18 cellular contexts compared by ENCODE assay signal in genomic region chr1:194039578-194039977, GRCh38.
DNase-seq lines count a peak whose midpoint lies in the region; ATAC-seq, FAIRE-seq and TF ChIP-seq lines count a peak whose summit lies in the region.
"Had no signal": no experiment of that assay in that cellular context is flagged by ENCODE, and none has a peak within 500 bp of the region (broad histone marks: within the 10 kb centered on the region; RNA-seq: fewer than 3 reads in every experiment).

No MANE protein-coding gene starts in this region.

- no peaks in the 10 kb centered on the region for H3K36me3 Mint-ChIP-seq in activated T-cell treated with anti-CD3 and anti-CD28 coated beads, Interleukin-2, amount 50 U/mL, for 4 hours (ENCODE audit: insufficient read depth)
- H3K36me3 Mint-ChIP-seq in activated T-cell treated with anti-CD3 and anti-CD28 coated beads, Interleukin-2, amount 50 U/mL, for 24 hours (ENCODE audit: low read depth): no peaks in the 10 kb centered on the region
- H3K36me3 Mint-ChIP-seq in CD4-positive, alpha-beta memory T cell: peaks cover 1 to 5% of the 10 kb centered on the region in 2 donors
- no peaks in the 10 kb centered on the region for H3K36me3 Mint-ChIP-seq in T-cell

- H3K9me3 Mint-ChIP-seq in activated T-cell treated with anti-CD3 and anti-CD28 coated beads, Interleukin-2, amount 50 U/mL, for 4 hours: peaks cover 6% of the 10 kb centered on the region
- peaks cover 3% of the 10 kb centered on the region for H3K9me3 Mint-ChIP-seq in activated T-cell treated with anti-CD3 and anti-CD28 coated beads, Interleukin-2, amount 50 U/mL, for 24 hours
- peaks cover 0 to 11% (median 5%) of the 10 kb centered on the region in 8 donors for H3K9me3 Mint-ChIP-seq in CD4-positive, alpha-beta memory T cell
- H3K9me3 Mint-ChIP-seq in T-cell: no peaks in the 10 kb centered on the region

- H3K4me3 Mint-ChIP-seq in activated T-cell treated with anti-CD3 and anti-CD28 coated beads, Interleukin-2, amount 50 U/mL, for 4 hours: peak overlapping the region; percentile 17
- H3K4me3 Mint-ChIP-seq in activated T-cell treated with anti-CD3 and anti-CD28 coated beads, Interleukin-2, amount 50 U/mL, for 24 hours: no peak overlapping the region
- peak overlapping the region in 6 of 8 donors; percentile 46 to 70 (median 60) for H3K4me3 Mint-ChIP-seq in CD4-positive, alpha-beta memory T cell
- H3K4me3 Mint-ChIP-seq in T-cell: peak overlapping the region; percentile 21 to 59 (median 37)
- H3K4me3 Mint-ChIP-seq: HFFc6 had no signal

- no peaks in the 10 kb centered on the region for H3K9me1 ChIP-seq in keratinocyte (ENCODE audit: control insufficient read depth, extremely low read depth, insufficient read depth, low read length)

- DNase-seq in activated T-cell treated with anti-CD3 and anti-CD28 coated beads, Interleukin-2, amount 50 U/mL, for 4 hours: no peak
- no peak for DNase-seq in activated T-cell treated with anti-CD3 and anti-CD28 coated beads, Interleukin-2, amount 50 U/mL, for 24 hours
- DNase-seq in CD4-positive, alpha-beta memory T cell: peak in 2 of 5 donors; percentile 13 to 21
- DNase-seq in T-cell (no peak), keratinocyte (ENCODE audit: low read depth, low spot score) (no peak), NCI-H748 (lab: John Stamatoyannopoulos, UW; ENCODE audit: unreplicated experiment) (no peak), medulla oblongata (ENCODE audit: extremely low spot score) (no peak)
- DNase-seq in activated CD4-positive, alpha-beta T cell treated with anti-CD3 and anti-CD28 coated beads for 1 hour: no peak
- DNase-seq: 8988T, ACHN, Caco-2, DMS53, GF-D8, HCEC 1CT, HFFc6 had no signal

- no peak for TF ChIP-seq CTCF in keratinocyte (optimal IDR thresholded peaks at IDR 0.05 in 1 of 3, IDR thresholded peaks at IDR 0.05 in 1 of 3, conservative IDR thresholded peaks at IDR 0.05 in 1 of 3; ENCODE audit: extremely low read depth in 1 of 3, insufficient read depth in 2 of 3, low read length in 3 of 3)

- H3K9me3 ChIP-seq in CD4-positive, alpha-beta memory T cell (ENCODE audit: control insufficient read depth in 1 of 2, low read length in 2 of 2): no peaks in the 10 kb centered on the region
- no peaks in the 10 kb centered on the region for H3K9me3 ChIP-seq in keratinocyte (ENCODE audit: control insufficient read depth, low read depth, low read length)
- H3K9me3 ChIP-seq: Caco-2 had no signal

- H3K27ac ChIP-seq in CD4-positive, alpha-beta memory T cell (ENCODE audit: low read depth, low read length): no peak overlapping the region
- no peak overlapping the region for H3K27ac ChIP-seq in keratinocyte (ENCODE audit: control insufficient read depth, insufficient read depth, low read length)
- H3K27ac ChIP-seq: BLaER1 treated with 17β-estradiol and CSF1 and Interleukin-3, amounts not matched to agents 10 nM and 100 nM had no signal

- H3K27ac Mint-ChIP-seq in activated T-cell treated with anti-CD3 and anti-CD28 coated beads, Interleukin-2, amount 50 U/mL, for 24 hours: no peak overlapping the region
- peak overlapping the region in 2 of 7 donors; percentile 12 to 46 for H3K27ac Mint-ChIP-seq in CD4-positive, alpha-beta memory T cell
- H3K27ac Mint-ChIP-seq in T-cell: peak overlapping the region; percentile 18 to 76
- H3K27ac Mint-ChIP-seq: CD8-positive, alpha-beta memory T cell; HFFc6 had no signal

- peaks cover 14% of the 10 kb centered on the region for H3K4me1 Mint-ChIP-seq in activated T-cell treated with anti-CD3 and anti-CD28 coated beads, Interleukin-2, amount 50 U/mL, for 4 hours (ENCODE audit: low read depth)
- peaks cover 20% of the 10 kb centered on the region for H3K4me1 Mint-ChIP-seq in activated T-cell treated with anti-CD3 and anti-CD28 coated beads, Interleukin-2, amount 50 U/mL, for 24 hours (ENCODE audit: low read depth)
- H3K4me1 Mint-ChIP-seq in CD4-positive, alpha-beta memory T cell: peaks cover 10 to 13% (median 11%) of the 10 kb centered on the region in 4 donors
- H3K4me1 Mint-ChIP-seq in T-cell: peaks cover 22 to 24% (median 23%) of the 10 kb centered on the region in 3 donors

- no peak for ATAC-seq in activated T-cell treated with anti-CD3 and anti-CD28 coated beads, Interleukin-2, amount 50 U/mL, for 4 hours
- ATAC-seq in T-cell (replicated peaks in 1 of 4): peak; percentile 58 to 85 (median 67)

- H3K79me2 ChIP-seq in keratinocyte (ENCODE audit: control insufficient read depth, insufficient read depth, low read length): no peaks in the 10 kb centered on the region

- dilution Hi-C loops in keratinocyte (cut with MboI; ENCODE audit: extremely low pct_ligation_motif_present, low sequenced_read_pairs): no loop called here

- H3K4me3 ChIP-seq in CD4-positive, alpha-beta memory T cell (ENCODE audit: low read length in 2 of 2): no peak overlapping the region
- H3K4me3 ChIP-seq in keratinocyte (ENCODE audit: control insufficient read depth in 2 of 3, extremely low read depth in 1 of 3, insufficient read depth in 2 of 3, low read depth in 1 of 3, low read length in 3 of 3): no peak overlapping the region
- H3K4me3 ChIP-seq: BLaER1 treated with 17β-estradiol and CSF1 and Interleukin-3, amounts not matched to agents 10 nM and 100 nM had no signal

- no peaks in the 10 kb centered on the region for H3K27me3 ChIP-seq in CD4-positive, alpha-beta memory T cell (ENCODE audit: insufficient read depth, low read length)
- no peaks in the 10 kb centered on the region for H3K27me3 ChIP-seq in keratinocyte (ENCODE audit: control insufficient read depth, extremely low read depth, insufficient read depth, low read length)
- H3K27me3 ChIP-seq: BLaER1 treated with 17β-estradiol and CSF1 and Interleukin-3, amounts not matched to agents 10 nM and 100 nM had no signal

- no peaks in the 10 kb centered on the region for H4K20me1 ChIP-seq in keratinocyte (ENCODE audit: control insufficient read depth, extremely low read depth, insufficient read depth, low read length)
- H4K20me1 ChIP-seq: BLaER1 treated with 17β-estradiol and CSF1 and Interleukin-3, amounts not matched to agents 10 nM and 100 nM had no signal

- H3K27me3 Mint-ChIP-seq in activated T-cell treated with anti-CD3 and anti-CD28 coated beads, Interleukin-2, amount 50 U/mL, for 4 hours (ENCODE audit: low read depth): no peaks in the 10 kb centered on the region
- H3K27me3 Mint-ChIP-seq in activated T-cell treated with anti-CD3 and anti-CD28 coated beads, Interleukin-2, amount 50 U/mL, for 24 hours: no peaks in the 10 kb centered on the region
- H3K27me3 Mint-ChIP-seq in CD4-positive, alpha-beta memory T cell: no peaks in the 10 kb centered on the region
- no peaks in the 10 kb centered on the region for H3K27me3 Mint-ChIP-seq in T-cell
- H3K27me3 Mint-ChIP-seq: CD8-positive, alpha-beta memory T cell had no signal

- peaks cover 18% of the 10 kb centered on the region for H3K4me1 ChIP-seq in CD4-positive, alpha-beta memory T cell (ENCODE audit: insufficient read depth, low read length)
- peaks cover 10% of the 10 kb centered on the region for H3K4me1 ChIP-seq in keratinocyte (ENCODE audit: control insufficient read depth, extremely low read depth, insufficient read depth, low read length)
- H3K4me1 ChIP-seq: BLaER1 treated with 17β-estradiol and CSF1 and Interleukin-3, amounts not matched to agents 10 nM and 100 nM; Caco-2 had no signal

- CTCF ChIA-PET in CD4-positive, alpha-beta memory T cell (lab: Charles Lee; ENCODE audit: partially characterized antibody): no interaction called here
- CTCF ChIA-PET in T-cell (lab: Charles Lee): interaction anchor here in 1 of 2 donors (0.8 kb wide), 1 partner anchor 16 kb away, joined by 4 read pairs; no protein-coding TSS in a partner anchor

- peak overlapping the region; percentile 65 for H2AFZ ChIP-seq in keratinocyte (ENCODE audit: control insufficient read depth, low read length)

- POLR2A ChIA-PET in CD4-positive, alpha-beta memory T cell (lab: Charles Lee; ENCODE audit: partially characterized antibody): no interaction called here
- POLR2A ChIA-PET in T-cell (lab: Charles Lee): no interaction called here

- H3K4me2 ChIP-seq in keratinocyte (ENCODE audit: control insufficient read depth, extremely low read depth, insufficient read depth, low read depth, low read length): peak overlapping the region; percentile 39
- H3K4me2 ChIP-seq: BLaER1 treated with 17β-estradiol and CSF1 and Interleukin-3, amounts not matched to agents 10 nM and 100 nM had no signal

- H3K9ac ChIP-seq in keratinocyte (ENCODE audit: control insufficient read depth, extremely low read depth, insufficient read depth, low read length): no peak overlapping the region
- H3K9ac ChIP-seq: BLaER1 treated with 17β-estradiol and CSF1 and Interleukin-3, amounts not matched to agents 10 nM and 100 nM had no signal

- intact Hi-C loops in CD4-positive, alpha-beta memory T cell (cut with micrococcal nuclease): no loop called here

- no peak for FAIRE-seq in keratinocyte (lab: Jason Lieb, UNC)
- FAIRE-seq: GM19239 had no signal

- H3K36me3 ChIP-seq in CD4-positive, alpha-beta memory T cell (ENCODE audit: insufficient read depth, low read length): no peaks in the 10 kb centered on the region
- H3K36me3 ChIP-seq in keratinocyte (ENCODE audit: control insufficient read depth in 2 of 2, extremely low read depth in 1 of 2, insufficient read depth in 2 of 2, low read length in 2 of 2): no peaks in the 10 kb centered on the region
- H3K36me3 ChIP-seq: BLaER1 treated with 17β-estradiol and CSF1 and Interleukin-3, amounts not matched to agents 10 nM and 100 nM had no signal

Comparison
In these comparisons a context has a peak if more than half of its experiments do, and no peak if none do; other contexts are left out.
1. ATAC-seq: peak in T-cell (4 of 4); none in activated T-cell treated with anti-CD3 and anti-CD28 coated beads, Interleukin-2, amount 50 U/mL, for 4 hours (0 of 2).